22 cellular contexts compared by ENCODE assay signal in the genomic region with DNA sequence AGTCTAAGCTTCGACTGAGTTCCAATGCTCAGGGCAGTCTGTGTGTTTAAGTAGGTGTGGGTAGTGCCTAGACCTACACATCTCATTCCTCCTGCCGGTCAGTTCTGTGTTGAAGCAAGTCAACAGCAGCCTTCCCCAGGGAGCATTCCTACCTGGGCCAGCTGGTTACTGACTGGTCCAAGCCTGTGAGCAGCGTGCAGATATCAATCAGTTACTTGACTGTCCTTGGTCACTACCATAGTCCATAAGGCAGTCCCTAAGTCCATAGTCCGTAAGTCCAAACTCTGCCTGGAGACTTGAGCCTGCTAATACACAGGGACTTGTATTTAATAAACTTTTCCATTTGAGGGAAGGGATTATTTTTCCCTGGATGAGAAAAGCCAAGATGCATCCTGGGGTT.
A peak's percentile ranks its signal among the peaks of the same experiment; 100 is the strongest.
DNase-seq lines count a peak whose midpoint lies in the region; ATAC-seq, FAIRE-seq and TF ChIP-seq lines count a peak whose summit lies in the region.
"Had no signal": no experiment of that assay in that cellular context is flagged by ENCODE, and none has a peak within 500 bp of the region (broad histone marks: within the 10 kb centered on the region; RNA-seq: fewer than 3 reads in every experiment).

No MANE protein-coding gene starts in this region.

- H3K27ac Mint-ChIP-seq in activated T-helper 17 cell treated with anti-CD3 and anti-CD28 coated beads, Interleukin-2, amount 50 U/mL, for 72 hours = peak overlapping the region; percentile 32
- H3K27ac Mint-ChIP-seq in activated naive CD8-positive, alpha-beta T cell treated with anti-CD3 and anti-CD28 coated beads for 36 hours = no peak overlapping the region
- H3K27ac Mint-ChIP-seq: CD4-positive, alpha-beta T cell had no signal

- TF ChIP-seq EP300 in SK-N-SH (IDR thresholded peaks at IDR 0.05; ENCODE audit: borderline replicate concordance in 1 of 2, low read depth in 1 of 2, low read length in 1 of 2) = no peak

- H3K4ac ChIP-seq in trophoblast cell (ENCODE audit: low read depth, low read length) = no peak overlapping the region

- H3F3A ChIP-seq in SK-N-SH (replicated peaks; ENCODE audit: insufficient read depth) = no peaks in the 10 kb centered on the region

- no peak overlapping the region for H2BK12ac ChIP-seq in trophoblast cell (ENCODE audit: low read length)

- H2AK5ac ChIP-seq in trophoblast cell (ENCODE audit: low read length) = no peak overlapping the region

- no peak overlapping the region for H3K14ac ChIP-seq in trophoblast cell (ENCODE audit: low read length)

- no peak overlapping the region for H2BK5ac ChIP-seq in trophoblast cell (ENCODE audit: low read depth, low read length, poor library complexity)

- intact Hi-C loops in psoas muscle (cut with DNase I) = no loop called here

- peaks cover 7% of the 10 kb centered on the region for H3K4me1 Mint-ChIP-seq in activated T-helper 17 cell treated with anti-CD3 and anti-CD28 coated beads, Interleukin-2, amount 50 U/mL, for 72 hours
- peaks cover 10% of the 10 kb centered on the region for H3K4me1 Mint-ChIP-seq in activated naive CD8-positive, alpha-beta T cell treated with anti-CD3 and anti-CD28 coated beads for 36 hours

- H2BK120ac ChIP-seq in trophoblast cell (ENCODE audit: insufficient read depth, low read length, poor library complexity) = no peak overlapping the region

- H3K9me3 Mint-ChIP-seq in activated T-helper 17 cell treated with anti-CD3 and anti-CD28 coated beads, Interleukin-2, amount 50 U/mL, for 72 hours = no peaks in the 10 kb centered on the region
- no peaks in the 10 kb centered on the region for H3K9me3 Mint-ChIP-seq in activated naive CD8-positive, alpha-beta T cell treated with anti-CD3 and anti-CD28 coated beads for 36 hours
- H3K9me3 Mint-ChIP-seq: CD4-positive, alpha-beta T cell had no signal

- no peak overlapping the region for H3K18ac ChIP-seq in trophoblast cell (ENCODE audit: low read length)

- H3K4me3 ChIP-seq in trophoblast cell (ENCODE audit: low read depth, low read length) = peak overlapping the region; percentile 12
- no peak overlapping the region for H3K4me3 ChIP-seq in SK-N-SH (ENCODE audit: low read depth in 2 of 2, low read length in 1 of 2)
- no peak overlapping the region for H3K4me3 ChIP-seq in psoas muscle
- H3K4me3 ChIP-seq: BLaER1 treated with 17β-estradiol and CSF1 and Interleukin-3, amounts not matched to agents 10 nM and 100 nM; SK-N-MC had no signal

- POLR2A ChIA-PET in SK-N-SH (lab: Yijun Ruan, JAX) = no interaction called here

- WGBS in trophoblast cell (ENCODE audit: extremely low coverage, insufficient coverage, insufficient read length) = no CpG with 5 or more reads among the region's 4 CpGs
- WGBS in SK-N-SH (ENCODE audit: low lambda C conversion rate) = 95% methylated on average over 4 of the region's 4 CpGs
- WGBS in psoas muscle, 3 donors = 83 to 96% (median 88%) methylated on average over 4 of the region's 4 CpGs

- DNase-seq in GM12892 (ENCODE audit: insufficient read length) (no peak), left lobe of liver (ENCODE audit: low spot score) (no peak), trophoblast cell (no peak), SK-N-SH (no peak), psoas muscle (no peak)
- no peak for DNase-seq in activated naive CD8-positive, alpha-beta T cell treated with anti-CD3 and anti-CD28 coated beads for 36 hours
- DNase-seq: CD4-positive, alpha-beta T cell; Karpas-422; MV-4-11; NCI-H1105; NCI-H1436 treated with DMSO at 0.1 percent for 48 hours; NCI-H1930; NCI-H2107; NCI-H524; NCI-H774; SIG-M5 had no signal

- TF ChIP-seq POLR2A in GM12892 (IDR thresholded peaks at IDR 0.05; ENCODE audit: low read depth, low read length) = no peak

- H3K9me3 ChIP-seq in trophoblast cell (ENCODE audit: insufficient read depth, low read depth, low read length) (no peaks in the 10 kb centered on the region), SK-N-SH (no peaks in the 10 kb centered on the region), psoas muscle (no peaks in the 10 kb centered on the region)

- no peak overlapping the region for H4K8ac ChIP-seq in trophoblast cell (ENCODE audit: low read depth, low read length)

- peaks cover 2% of the 10 kb centered on the region for H3K79me1 ChIP-seq in trophoblast cell (ENCODE audit: low read length)

- H4K91ac ChIP-seq in trophoblast cell (ENCODE audit: low read depth, low read length) = no peak overlapping the region

- H3K4me1 ChIP-seq in trophoblast cell (ENCODE audit: control insufficient read depth in 1 of 2, insufficient read depth in 2 of 2, low read length in 2 of 2) (peaks cover 4% of the 10 kb centered on the region in 2 experiments), SK-N-SH (ENCODE audit: control insufficient read depth in 1 of 2, insufficient read depth in 2 of 2, low read depth in 1 of 2, low read length in 1 of 2) (no peaks in the 10 kb centered on the region), psoas muscle (peaks cover 9% of the 10 kb centered on the region)

- peak; percentile 33 for FAIRE-seq in GM12892 (lab: Jason Lieb, UNC)
- FAIRE-seq: A204.1, D721Med, RCC 7860 had no signal

- peaks cover 25 to 37% of the 10 kb centered on the region in 2 experiments for H3K36me3 ChIP-seq in trophoblast cell (ENCODE audit: control insufficient read depth in 1 of 2, insufficient read depth in 2 of 2, low read length in 2 of 2)
- peaks cover 28 to 65% of the 10 kb centered on the region in 2 experiments for H3K36me3 ChIP-seq in SK-N-SH (replicated peaks in 1 of 2; ENCODE audit: control insufficient read depth in 1 of 2, insufficient read depth in 2 of 2, low read length in 1 of 2)
- H3K36me3 ChIP-seq in psoas muscle (ENCODE audit: insufficient read depth in 1 of 2, low read depth in 1 of 2) = peaks cover 4 to 89% of the 10 kb centered on the region in 2 donors

- no peak for ATAC-seq in activated T-helper 17 cell treated with anti-CD3 and anti-CD28 coated beads, Interleukin-2, amount 50 U/mL, for 72 hours (replicated peaks)
- ATAC-seq in left lobe of liver (peak; percentile 82), psoas muscle (no peak)

- H3K79me2 ChIP-seq in trophoblast cell (ENCODE audit: control insufficient read depth, insufficient read depth, low read length, poor library complexity) (no peaks in the 10 kb centered on the region), SK-N-SH (ENCODE audit: insufficient read depth) (no peaks in the 10 kb centered on the region)

- H3K9ac ChIP-seq in trophoblast cell (ENCODE audit: low read length) = no peak overlapping the region
- H3K9ac ChIP-seq in SK-N-SH = no peak overlapping the region
- H3K9ac ChIP-seq: BLaER1 treated with 17β-estradiol and CSF1 and Interleukin-3, amounts not matched to agents 10 nM and 100 nM had no signal

- TF ChIP-seq CTCF in SK-N-SH (IDR thresholded peaks at IDR 0.05) (no peak), psoas muscle (IDR thresholded peaks at IDR 0.05) (no peak)

- TF ChIP-seq RAD21 in SK-N-SH (IDR thresholded peaks at IDR 0.05; ENCODE audit: low read length) = no peak

- H3K27ac ChIP-seq in trophoblast cell (ENCODE audit: low read depth, low read length) (no peak overlapping the region), SK-N-SH (ENCODE audit: low read depth in 2 of 2, low read length in 1 of 2) (no peak overlapping the region), psoas muscle (no peak overlapping the region)
- H3K27ac ChIP-seq: BLaER1 treated with 17β-estradiol and CSF1 and Interleukin-3, amounts not matched to agents 10 nM and 100 nM; SK-N-MC had no signal

- no peaks in the 10 kb centered on the region for H3K27me3 ChIP-seq in trophoblast cell (ENCODE audit: insufficient read depth, low read length)
- H3K27me3 ChIP-seq in SK-N-SH (ENCODE audit: insufficient read depth) = no peaks in the 10 kb centered on the region
- H3K27me3 ChIP-seq in psoas muscle (ENCODE audit: insufficient read depth in 3 of 3, low read length in 2 of 3) = no peaks in the 10 kb centered on the region
- H3K27me3 ChIP-seq: BLaER1 treated with 17β-estradiol and CSF1 and Interleukin-3, amounts not matched to agents 10 nM and 100 nM had no signal

- H3K36me3 Mint-ChIP-seq in activated T-helper 17 cell treated with anti-CD3 and anti-CD28 coated beads, Interleukin-2, amount 50 U/mL, for 72 hours (ENCODE audit: low read depth) = peaks cover 94% of the 10 kb centered on the region
- H3K36me3 Mint-ChIP-seq in activated naive CD8-positive, alpha-beta T cell treated with anti-CD3 and anti-CD28 coated beads for 36 hours = peaks cover 41% of the 10 kb centered on the region

- H3K23ac ChIP-seq in trophoblast cell (ENCODE audit: low read length) = peak overlapping the region; percentile 82

- no peaks in the 10 kb centered on the region for H4K20me1 ChIP-seq in SK-N-SH (ENCODE audit: insufficient read depth)

- no peaks in the 10 kb centered on the region for H3K9me2 ChIP-seq in SK-N-SH

- H3K4me2 ChIP-seq in trophoblast cell (ENCODE audit: low read length) = no peak overlapping the region
- H3K4me2 ChIP-seq in SK-N-SH = no peak overlapping the region
- H3K4me2 ChIP-seq: BLaER1 treated with 17β-estradiol and CSF1 and Interleukin-3, amounts not matched to agents 10 nM and 100 nM had no signal

- CTCF ChIA-PET in SK-N-SH (lab: Yijun Ruan, JAX) = no interaction called here

- H3K27me3 Mint-ChIP-seq in activated T-helper 17 cell treated with anti-CD3 and anti-CD28 coated beads, Interleukin-2, amount 50 U/mL, for 72 hours = no peaks in the 10 kb centered on the region
- H3K27me3 Mint-ChIP-seq in activated naive CD8-positive, alpha-beta T cell treated with anti-CD3 and anti-CD28 coated beads for 36 hours = no peaks in the 10 kb centered on the region
- H3K27me3 Mint-ChIP-seq: CD4-positive, alpha-beta T cell had no signal

- H2AFZ ChIP-seq in trophoblast cell (ENCODE audit: insufficient read depth, low read length, poor library complexity) (no peak overlapping the region), SK-N-SH (ENCODE audit: low read depth) (no peak overlapping the region)

- H3K4me3 Mint-ChIP-seq in activated T-helper 17 cell treated with anti-CD3 and anti-CD28 coated beads, Interleukin-2, amount 50 U/mL, for 72 hours = no peak overlapping the region
- no peak overlapping the region for H3K4me3 Mint-ChIP-seq in activated naive CD8-positive, alpha-beta T cell treated with anti-CD3 and anti-CD28 coated beads for 36 hours
- H3K4me3 Mint-ChIP-seq: CD4-positive, alpha-beta T cell had no signal

- no peak overlapping the region for H4K12ac ChIP-seq in trophoblast cell (ENCODE audit: low read depth, low read length)

TF ChIP-seq in SK-N-SH, 30 proteins besides CTCF, POLR2A, EP300 and RAD21 (continues in another document):
- TF ChIP-seq EZH2phosphoT487 (IDR thresholded peaks at IDR 0.05; ENCODE audit: borderline replicate concordance, low read depth) = no peak
- TF ChIP-seq GABPA (IDR thresholded peaks at IDR 0.05; ENCODE audit: low read depth) = no peak
- TF ChIP-seq MAX (IDR thresholded peaks at IDR 0.05; ENCODE audit: low read depth) = no peak
- no peak for TF ChIP-seq RXRA (IDR thresholded peaks at IDR 0.05; ENCODE audit: borderline replicate concordance, low read depth)
